Comparison of ENCODE assay signal across 10 cellular contexts in the genomic region with DNA sequence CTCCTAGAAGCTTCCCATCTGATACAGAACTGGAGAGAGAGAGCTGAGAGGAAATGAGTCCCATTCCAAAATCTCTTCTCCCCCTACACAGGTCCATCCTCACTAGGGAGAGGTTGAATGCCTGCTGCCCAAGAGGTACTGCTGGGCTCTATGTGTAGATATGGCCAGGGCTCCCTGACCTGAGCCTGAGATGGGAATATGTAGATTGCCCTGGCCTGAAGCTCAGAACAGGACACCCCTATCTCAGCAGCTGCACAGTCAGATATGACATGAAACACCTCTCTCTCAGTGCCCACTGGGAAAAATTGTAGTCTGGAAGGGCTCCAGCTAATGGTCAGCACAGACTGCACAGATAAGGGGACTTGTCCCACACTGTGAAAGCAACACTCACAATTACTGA. TPM values are rescaled to one million over a fixed set of nuclear protein-coding genes. Genes with fewer than 3 reads are reported as not detected.
A peak's percentile ranks its signal among the peaks of the same experiment; 100 is the strongest.
DNase-seq lines count a peak whose midpoint lies in the region; ATAC-seq, FAIRE-seq and TF ChIP-seq lines count a peak whose summit lies in the region.
"Had no signal": no experiment of that assay in that cellular context is flagged by ENCODE, and none has a peak within 500 bp of the region (broad histone marks: within the 10 kb centered on the region; RNA-seq: fewer than 3 reads in every experiment).

No MANE protein-coding gene starts in this region.

- peaks cover 26% of the 10 kb centered on the region for H3F3A ChIP-seq in GM23248 (ENCODE audit: insufficient read depth)

- in situ Hi-C loops in GM23248 (cut with MboI): loop anchor here (5.0 to 25.0 kb wide), 2 partner anchors 117 to 337 kb away; no protein-coding TSS in a partner anchor

- H3K9me2 ChIP-seq in GM23248 (ENCODE audit: insufficient read depth): no peaks in the 10 kb centered on the region

- H3K4me2 ChIP-seq in GM23248 (ENCODE audit: unreplicated experiment): peak overlapping the region; percentile 59
- H3K4me2 ChIP-seq: BLaER1 had no signal

- no peak for TF ChIP-seq CTCF in pancreas (IDR thresholded peaks at IDR 0.05)

- DNase-seq in GM23248: no peak
- peak in 3 of 6 donors; percentile 21 to 43 (median 29) for DNase-seq in pancreas
- DNase-seq in AML-193 (lab: John Stamatoyannopoulos, UW): no peak
- DNase-seq in NCI-H82 treated with DMSO at 0.1 percent for 48 hours (lab: John Stamatoyannopoulos, UW; ENCODE audit: unreplicated experiment): no peak
- no peak for DNase-seq in NCI-H2171 (lab: John Stamatoyannopoulos, UW)
- DNase-seq: activated CD4-positive, alpha-beta T cell treated with anti-CD3 and anti-CD28 coated beads for 36 hours; naive thymus-derived CD8-positive, alpha-beta T cell had no signal

- H3K27me3 ChIP-seq in GM23248 (replicated peaks; ENCODE audit: insufficient read depth): no peaks in the 10 kb centered on the region
- no peaks in the 10 kb centered on the region for H3K27me3 ChIP-seq in esophagus (ENCODE audit: control insufficient read depth in 1 of 2, insufficient read depth in 2 of 2, low read length in 2 of 2)
- H3K27me3 ChIP-seq in pancreas: no peaks in the 10 kb centered on the region
- H3K27me3 ChIP-seq: BLaER1 had no signal

- H3K79me2 ChIP-seq in GM23248 (ENCODE audit: insufficient read depth): no peaks in the 10 kb centered on the region

- no peaks in the 10 kb centered on the region for H4K20me1 ChIP-seq in GM23248 (ENCODE audit: insufficient read depth)
- H4K20me1 ChIP-seq: BLaER1 had no signal

- H3K4me1 ChIP-seq in GM23248 (ENCODE audit: insufficient read depth) (peaks cover 19% of the 10 kb centered on the region), esophagus (ENCODE audit: control insufficient read depth in 2 of 2, insufficient read depth in 2 of 2, low read length in 1 of 2) (no peaks in the 10 kb centered on the region), pancreas (peaks cover 21 to 31% (median 24%) of the 10 kb centered on the region in 3 donors)
- H3K4me1 ChIP-seq: BLaER1 had no signal

- FAIRE-seq in pancreas (lab: Jason Lieb, UNC): no peak

- H3K36me3 ChIP-seq in GM23248 (ENCODE audit: low read depth) (no peaks in the 10 kb centered on the region), esophagus (ENCODE audit: control insufficient read depth in 2 of 2, insufficient read depth in 2 of 2, low read length in 1 of 2) (no peaks in the 10 kb centered on the region), pancreas (no peaks in the 10 kb centered on the region)
- H3K36me3 ChIP-seq: BLaER1 had no signal

- H3K9me3 ChIP-seq in GM23248 (ENCODE audit: low read depth) (no peaks in the 10 kb centered on the region), esophagus (ENCODE audit: control insufficient read depth in 2 of 2, insufficient read depth in 1 of 2, low read depth in 1 of 2, low read length in 1 of 2) (no peaks in the 10 kb centered on the region), pancreas (no peaks in the 10 kb centered on the region)
- H3K9me3 ChIP-seq: BLaER1 had no signal

- H3K27ac ChIP-seq in GM23248 (peak overlapping the region; percentile 84), esophagus (ENCODE audit: low read depth in 2 of 2, low read length in 1 of 2) (peak overlapping the region; percentile 72 to 73), pancreas (peak overlapping the region; percentile 40 to 92 (median 77))
- H3K27ac ChIP-seq: BLaER1 had no signal

- intact Hi-C loops in pancreas (cut with DNase I): no loop called here

- H3K9ac ChIP-seq in GM23248: peak overlapping the region; percentile 61
- H3K9ac ChIP-seq: BLaER1 had no signal

- ATAC-seq in pancreas: peak; percentile 19 to 46 (median 28)
- ATAC-seq: activated CD4-positive, alpha-beta T cell treated with anti-CD3 and anti-CD28 coated beads for 36 hours; activated naive CD4-positive, alpha-beta T cell treated with anti-CD3 and anti-CD28 coated beads, Interleukin-2, amount 50 U/mL, for 72 hours; naive thymus-derived CD8-positive, alpha-beta T cell had no signal

- peak overlapping the region; percentile 38 for H2AFZ ChIP-seq in GM23248

- H3K4me3 ChIP-seq in GM23248: no peak overlapping the region
- no peak overlapping the region for H3K4me3 ChIP-seq in esophagus (ENCODE audit: low read depth in 1 of 2, low read length in 2 of 2)
- H3K4me3 ChIP-seq in pancreas: no peak overlapping the region
- H3K4me3 ChIP-seq: BLaER1 had no signal

RNA-seq across cellular contexts. Expression of a gene that starts 3.1 kb away (rescaled TPM):
- total RNA-seq in GM23248 (2014; rRNA removed; shearing (Covaris generic)): not detected in 2 replicates
- polyA plus RNA-seq in GM23248 (2016; fragmentation: Nextera tagmentation; extraction: Ambion mirVana) (not detected in 2 replicates), esophagus (not detected), pancreas (under 1 TPM in 1 of 2 donors, not detected in 1; 0.05 TPM)
- not detected for total RNA-seq in pancreas
- total RNA-seq: activated CD4-positive, alpha-beta T cell treated with anti-CD3 and anti-CD28 coated beads for 36 hours; activated naive CD4-positive, alpha-beta T cell treated with anti-CD3 and anti-CD28 coated beads, Interleukin-2, amount 50 U/mL, for 72 hours; naive thymus-derived CD8-positive, alpha-beta T cell had no signal
- polyA plus RNA-seq: naive thymus-derived CD8-positive, alpha-beta T cell had no signal

RNA-seq across cellular contexts. Expression of a gene that starts 17.7 kb away (rescaled TPM):
- total RNA-seq in GM23248 (2014; rRNA removed; shearing (Covaris generic)): 15.2 and 18.6 TPM in 2 replicates
- polyA plus RNA-seq in GM23248 (2016; fragmentation: Nextera tagmentation; extraction: Ambion mirVana) (14.3 and 15.7 TPM in 2 replicates), esophagus (1 to 10 TPM; 2.3 to 2.7 TPM), pancreas (10 to 100 TPM in 1 of 2 donors, 1 to 10 TPM in 1; 4.0 to 11.4 TPM)
- total RNA-seq in pancreas: 1 to 10 TPM; 2.4 to 9.3 (median 3.8) TPM

RNA-seq across cellular contexts. Expression of a gene that starts 39.7 kb away (rescaled TPM):
- total RNA-seq in GM23248 (2014; rRNA removed; shearing (Covaris generic)): 21.8 and 25.9 TPM in 2 replicates
- 20.7 and 21.3 TPM in 2 replicates for polyA plus RNA-seq in GM23248 (2016; fragmentation: Nextera tagmentation; extraction: Ambion mirVana)
- polyA plus RNA-seq in esophagus: 1 to 10 TPM; 3.4 to 4.8 TPM
- total RNA-seq in pancreas: 1 to 10 TPM; 3.7 to 8.1 (median 4.2) TPM
- polyA plus RNA-seq in pancreas: 1 to 10 TPM; 2.9 to 6.1 TPM

RNA-seq across cellular contexts. Expression of a gene that starts 46.9 kb away (rescaled TPM):
- 10.9 and 19.0 TPM in 2 replicates for total RNA-seq in GM23248 (2014; rRNA removed; shearing (Covaris generic))
- 10.4 and 10.6 TPM in 2 replicates for polyA plus RNA-seq in GM23248 (2016; fragmentation: Nextera tagmentation; extraction: Ambion mirVana)
- polyA plus RNA-seq in esophagus: 1 to 10 TPM; 1.4 to 2.6 TPM
- total RNA-seq in pancreas: 10 to 100 TPM in 1 of 6 donors, 1 to 10 TPM in 5; 2.3 to 11.6 (median 3.9) TPM
- 1 to 10 TPM; 2.3 to 4.6 TPM for polyA plus RNA-seq in pancreas
